ENCODE assay signal across 8 cellular contexts in genomic region chr6:132763269-132763668, GRCh38. TPM values are rescaled to one million over a fixed set of nuclear protein-coding genes. Genes with fewer than 3 reads are reported as not detected.
DNase-seq lines count a peak whose midpoint lies in the region; ATAC-seq and TF ChIP-seq lines count a peak whose summit lies in the region.

No MANE protein-coding gene starts in this region.

- DNase-seq in GM10266 (ENCODE audit: extremely low spot score) (peak; percentile 68), Kasumi-1 (lab: John Stamatoyannopoulos, UW) (peak; percentile 10 to 16), activated T-cell treated with anti-CD3 and anti-CD28 coated beads for 4 hours (peak; percentile 24), COLO829 (ENCODE audit: low spot score) (no peak), T-helper 9 cell (no peak), NCI-H1048 (lab: John Stamatoyannopoulos, UW) (no peak)
- peak; percentile 72 for DNase-seq in natural killer cell treated with Interleukin-12 subunit alpha and Interleukin-12 subunit beta and Interleukin-15 and Interleukin-18, amount 100 ng/mL, for 72 hours (ENCODE audit: low spot score)

- H3K4me3 Mint-ChIP-seq in natural killer cell treated with Interleukin-12 subunit alpha and Interleukin-12 subunit beta and Interleukin-15 and Interleukin-18, amount 100 ng/mL, for 72 hours, result peak overlapping the region; percentile 80

- peak; percentile 96 for ATAC-seq in GM21723 (IDR thresholded peaks at IDR 0.05; ENCODE audit: unreplicated experiment)
- ATAC-seq in natural killer cell treated with Interleukin-12 subunit alpha and Interleukin-12 subunit beta and Interleukin-15 and Interleukin-18, amount 100 ng/mL, for 72 hours, result peak; percentile 88 to 89

- no peaks in the 10 kb centered on the region for H3K27me3 Mint-ChIP-seq in natural killer cell treated with Interleukin-12 subunit alpha and Interleukin-12 subunit beta and Interleukin-15 and Interleukin-18, amount 100 ng/mL, for 72 hours

- no peaks in the 10 kb centered on the region for H3K36me3 Mint-ChIP-seq in natural killer cell treated with Interleukin-12 subunit alpha and Interleukin-12 subunit beta and Interleukin-15 and Interleukin-18, amount 100 ng/mL, for 72 hours

- peaks cover 33 to 55% of the 10 kb centered on the region in 2 donors for H3K4me1 Mint-ChIP-seq in natural killer cell treated with Interleukin-12 subunit alpha and Interleukin-12 subunit beta and Interleukin-15 and Interleukin-18, amount 100 ng/mL, for 72 hours (ENCODE audit: low read depth in 2 of 2)

- TF ChIP-seq CTCF in GM10266 (IDR thresholded peaks at IDR 0.05; ENCODE audit: control insufficient read depth, insufficient read depth, low read depth, missing control alignments), result no peak

- peak overlapping the region; percentile 68 to 86 for H3K27ac Mint-ChIP-seq in natural killer cell treated with Interleukin-12 subunit alpha and Interleukin-12 subunit beta and Interleukin-15 and Interleukin-18, amount 100 ng/mL, for 72 hours

- no peaks in the 10 kb centered on the region for H3K9me3 Mint-ChIP-seq in natural killer cell treated with Interleukin-12 subunit alpha and Interleukin-12 subunit beta and Interleukin-15 and Interleukin-18, amount 100 ng/mL, for 72 hours

RNA-seq across cellular contexts. Expression of gene VNN2, which starts 5.6 kb away (rescaled TPM):
- 10 to 100 TPM; 28.9 to 30.8 TPM for total RNA-seq in natural killer cell treated with Interleukin-12 subunit alpha and Interleukin-12 subunit beta and Interleukin-15 and Interleukin-18, amount 100 ng/mL, for 72 hours

RNA-seq across cellular contexts. Expression of gene SLC18B1, which starts 35.2 kb away (rescaled TPM):
- 1 to 10 TPM; 2.9 to 5.6 TPM for total RNA-seq in natural killer cell treated with Interleukin-12 subunit alpha and Interleukin-12 subunit beta and Interleukin-15 and Interleukin-18, amount 100 ng/mL, for 72 hours

RNA-seq across cellular contexts. Expression of gene VNN1, which starts 49.4 kb away (rescaled TPM):
- total RNA-seq in natural killer cell treated with Interleukin-12 subunit alpha and Interleukin-12 subunit beta and Interleukin-15 and Interleukin-18, amount 100 ng/mL, for 72 hours, result 1 to 10 TPM in 1 of 2 donors, under 1 TPM in 1; 0.83 to 1.6 TPM

RNA-seq across cellular contexts. Expression of gene RPS12, which starts 51.1 kb away (rescaled TPM):
- total RNA-seq in natural killer cell treated with Interleukin-12 subunit alpha and Interleukin-12 subunit beta and Interleukin-15 and Interleukin-18, amount 100 ng/mL, for 72 hours, result 1,000 to 10,000 TPM in 1 of 2 donors, 100 to 1,000 TPM in 1; 832 to 1,576 TPM

Comparison
In these comparisons a context has a peak if more than half of its experiments do, and no peak if none do; other contexts are left out.
1. DNase-seq: peak in GM10266 (single experiment), Kasumi-1 (2 of 2), activated T-cell treated with anti-CD3 and anti-CD28 coated beads for 4 hours (single experiment) and natural killer cell treated with Interleukin-12 subunit alpha and Interleukin-12 subunit beta and Interleukin-15 and Interleukin-18, amount 100 ng/mL, for 72 hours (single experiment); none in COLO829 (single experiment), T-helper 9 cell (single experiment) and NCI-H1048 (single experiment).